ENCODE assay signal across 10 cellular contexts in the genomic region with DNA sequence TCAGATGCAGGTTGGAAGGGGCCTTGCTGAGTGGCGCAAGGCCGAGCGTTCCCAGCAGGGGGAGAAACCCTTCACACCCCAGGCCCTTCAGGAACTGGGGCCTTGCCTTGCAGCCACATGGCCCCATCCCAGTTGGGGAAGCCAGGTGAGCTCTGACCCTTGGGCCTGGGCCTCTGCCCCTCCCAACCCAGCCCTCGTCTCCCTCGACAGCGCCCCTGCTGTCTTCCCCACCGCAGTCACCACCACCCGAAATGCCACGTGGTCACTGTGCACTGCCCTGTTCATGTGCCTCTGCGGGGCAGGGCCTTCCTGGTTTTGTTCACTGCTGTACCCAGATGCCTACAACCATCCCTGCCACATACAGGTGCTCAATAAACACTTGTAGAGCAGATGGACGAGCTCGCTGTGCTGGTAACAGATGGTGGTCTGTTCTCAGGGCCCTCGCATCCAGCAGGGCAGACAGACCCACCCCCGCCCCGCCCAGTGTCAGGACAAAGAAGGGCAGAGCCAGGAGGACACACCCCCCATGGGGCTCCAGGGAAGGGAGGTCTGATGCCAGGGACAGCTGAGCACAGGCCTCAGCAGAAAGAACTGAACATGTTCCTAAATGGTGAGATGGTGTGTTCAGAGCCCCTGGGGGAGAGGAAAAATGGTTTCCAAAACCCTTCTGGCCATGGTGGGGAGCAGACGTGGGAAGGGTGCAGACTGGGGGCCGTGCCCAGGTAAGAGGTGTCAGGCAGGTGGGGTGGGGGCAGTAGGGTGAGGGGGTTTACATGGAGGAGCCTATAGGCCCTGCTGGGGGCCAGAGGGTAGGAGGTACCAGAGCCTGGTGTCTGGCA. TPM values are rescaled to one million over a fixed set of nuclear protein-coding genes. Genes with fewer than 3 reads are reported as not detected.
DNase-seq lines count a peak whose midpoint lies in the region; ATAC-seq and TF ChIP-seq lines count a peak whose summit lies in the region.
"Had no signal": no experiment of that assay in that cellular context is flagged by ENCODE, and none has a peak within 500 bp of the region (broad histone marks: within the 10 kb centered on the region; RNA-seq: fewer than 3 reads in every experiment).

No MANE protein-coding gene starts in this region.

- H3K4me1 Mint-ChIP-seq in type B pancreatic cell (ENCODE audit: unreplicated experiment), result peaks cover 12% of the 10 kb centered on the region
- H3K4me1 Mint-ChIP-seq in activated CD4-positive, alpha-beta T cell treated with anti-CD3 and anti-CD28 coated beads, Interleukin-2, amount 10 ng/mL, durations not matched to agents 7 days and 5 days, result peaks cover 26% of the 10 kb centered on the region

- H3K4me3 Mint-ChIP-seq in type B pancreatic cell, result no peak overlapping the region
- H3K4me3 Mint-ChIP-seq in activated CD4-positive, alpha-beta T cell treated with anti-CD3 and anti-CD28 coated beads, Interleukin-2, amount 10 ng/mL, durations not matched to agents 7 days and 5 days, result no peak overlapping the region

- peak; percentile 44 for ATAC-seq in Panc1

- DNase-seq in left ventricle myocardium inferior, result no peak
- DNase-seq in cardiac septum (ENCODE audit: low spot score), result no peak
- no peak for DNase-seq in Panc1 (ENCODE audit: low read depth, low spot score)
- peak; percentile 33 to 39 for DNase-seq in erythroblast (lab: John Stamatoyannopoulos, UW)
- no peak for DNase-seq in type B pancreatic cell (ENCODE audit: extremely low spot score, unreplicated experiment)
- DNase-seq in mesenteric fat pad (ENCODE audit: low spot score), result no peak
- DNase-seq in hypothalamus (lab: John Stamatoyannopoulos, UW), result no peak
- no peak for DNase-seq in activated CD4-positive, alpha-beta T cell treated with anti-CD3 and anti-CD28 coated beads, Interleukin-2, amount 10 ng/mL, durations not matched to agents 7 days and 5 days
- DNase-seq: CD4-positive, alpha-beta memory T cell; SHP77 had no signal

- in situ Hi-C loops in Panc1 (cut with HindIII; ENCODE audit: low pct_unique_long_range_greater_than_20kb, low sequenced_read_pairs), result no loop called here

- no peaks in the 10 kb centered on the region for H3K36me3 Mint-ChIP-seq in type B pancreatic cell
- H3K36me3 Mint-ChIP-seq in activated CD4-positive, alpha-beta T cell treated with anti-CD3 and anti-CD28 coated beads, Interleukin-2, amount 10 ng/mL, durations not matched to agents 7 days and 5 days (ENCODE audit: low read depth), result peaks cover 5% of the 10 kb centered on the region

- H3K4me3 ChIP-seq in left ventricle myocardium inferior, result peak overlapping the region; percentile 1
- no peak overlapping the region; a peak in 1 of 4 replicates for H3K4me3 ChIP-seq in Panc1 (ENCODE audit: low read depth in 2 of 2, low read length in 2 of 2)

- H3K4me1 ChIP-seq in left ventricle myocardium inferior (peaks cover 97% of the 10 kb centered on the region), Panc1 (ENCODE audit: control insufficient read depth, insufficient read depth, low read length) (peaks cover 66% of the 10 kb centered on the region)

- H3K36me3 ChIP-seq in left ventricle myocardium inferior (peaks cover 50% of the 10 kb centered on the region), Panc1 (ENCODE audit: control insufficient read depth, insufficient read depth, low read length) (peaks cover 5% of the 10 kb centered on the region; the same call in 1 of the 2 replicates)

- no peak overlapping the region for H3K27ac Mint-ChIP-seq in type B pancreatic cell
- no peak overlapping the region for H3K27ac Mint-ChIP-seq in activated CD4-positive, alpha-beta T cell treated with anti-CD3 and anti-CD28 coated beads, Interleukin-2, amount 10 ng/mL, durations not matched to agents 7 days and 5 days

- POLR2A ChIA-PET in Panc1 (lab: Charles Lee), result no interaction called here
- POLR2A ChIA-PET in activated CD4-positive, alpha-beta T cell treated with anti-CD3 and anti-CD28 coated beads, Interleukin-2, amount 10 ng/mL, durations not matched to agents 7 days and 5 days (lab: Charles Lee), result no interaction called here

- H3K27ac ChIP-seq in left ventricle myocardium inferior (replicated peaks), result peak overlapping the region; percentile 49
- H3K27ac ChIP-seq in Panc1 (ENCODE audit: low read length), result peak overlapping the region; percentile 92

- H3K9me3 ChIP-seq in left ventricle myocardium inferior (replicated peaks), result no peaks in the 10 kb centered on the region
- no peaks in the 10 kb centered on the region for H3K9me3 ChIP-seq in Panc1 (ENCODE audit: control insufficient read depth, insufficient read depth, low read depth, low read length)

- CTCF ChIA-PET in Panc1 (lab: Charles Lee), result interaction anchor here (1.3 kb wide), 1 partner anchor 18 kb away, joined by 3 read pairs; no protein-coding TSS in a partner anchor
- CTCF ChIA-PET in activated CD4-positive, alpha-beta T cell treated with anti-CD3 and anti-CD28 coated beads, Interleukin-2, amount 10 ng/mL, durations not matched to agents 7 days and 5 days (lab: Charles Lee), result interaction anchor here (0.7 to 0.9 kb wide), 2 partner anchors 10 to 68 kb away, joined by 3 read pairs; no protein-coding TSS in a partner anchor

- TF ChIP-seq POLR2A in erythroblast (IDR thresholded peaks at IDR 0.05; ENCODE audit: low read length), result no peak

- intact Hi-C loops in left ventricle myocardium inferior (cut with micrococcal nuclease) (no loop called here), cardiac septum (cut with DNase I) (no loop called here), Panc1 (cut with micrococcal nuclease; ENCODE audit: unreplicated experiment) (no loop called here)

- no peaks in the 10 kb centered on the region for H3K27me3 Mint-ChIP-seq in type B pancreatic cell
- peaks cover 5% of the 10 kb centered on the region for H3K27me3 Mint-ChIP-seq in activated CD4-positive, alpha-beta T cell treated with anti-CD3 and anti-CD28 coated beads, Interleukin-2, amount 10 ng/mL, durations not matched to agents 7 days and 5 days
- H3K27me3 Mint-ChIP-seq: CD4-positive, alpha-beta memory T cell had no signal

- H3K27me3 ChIP-seq in left ventricle myocardium inferior (ENCODE audit: low read depth) (no peaks in the 10 kb centered on the region), Panc1 (ENCODE audit: control insufficient read depth, insufficient read depth, low read length) (no peaks in the 10 kb centered on the region)

- TSS peak; percentile 52 for BruUV-seq in Panc1 (replicated peaks; lab: Mats Ljungman, UMichigan)

- no peaks in the 10 kb centered on the region for H3K9me3 Mint-ChIP-seq in type B pancreatic cell
- H3K9me3 Mint-ChIP-seq in activated CD4-positive, alpha-beta T cell treated with anti-CD3 and anti-CD28 coated beads, Interleukin-2, amount 10 ng/mL, durations not matched to agents 7 days and 5 days, result no peaks in the 10 kb centered on the region

- TF ChIP-seq CTCF in left ventricle myocardium inferior (IDR thresholded peaks at IDR 0.05; ENCODE audit: borderline replicate concordance) (peak; percentile 32), Panc1 (IDR thresholded peaks at IDR 0.05) (peak; percentile 91), type B pancreatic cell (conservative IDR thresholded peaks at IDR 0.05) (peak; percentile 55)

RNA-seq across cellular contexts. Expression of a gene that starts 3.7 kb away (rescaled TPM):
- total RNA-seq in left ventricle myocardium inferior, result 226 TPM
- total RNA-seq in cardiac septum, result 202 TPM
- 673 TPM for total RNA-seq in Panc1 (2021; ENCODE audit: unreplicated experiment)
- polyA plus RNA-seq in Panc1 (2012; ENCODE audit: insufficient read length), result 2,061 TPM
- total RNA-seq in type B pancreatic cell (ENCODE audit: low replicate concordance), result 106 and 134 TPM in 2 replicates
- 203 TPM for total RNA-seq in mesenteric fat pad
- total RNA-seq in activated CD4-positive, alpha-beta T cell treated with anti-CD3 and anti-CD28 coated beads, Interleukin-2, amount 10 ng/mL, durations not matched to agents 7 days and 5 days, result 10 to 100 TPM; 90.3 to 96.0 TPM

RNA-seq across cellular contexts. Expression of a gene that starts 4.0 kb away (rescaled TPM):
- total RNA-seq in left ventricle myocardium inferior (33.0 TPM), cardiac septum (27.9 TPM), Panc1 (2021; ENCODE audit: unreplicated experiment) (187 TPM), type B pancreatic cell (ENCODE audit: low replicate concordance) (12.8 and 43.2 TPM in 2 replicates), mesenteric fat pad (120 TPM)
- 257 TPM for polyA plus RNA-seq in Panc1 (2012; ENCODE audit: insufficient read length)
- 1 to 10 TPM; 7.7 to 7.9 TPM for total RNA-seq in activated CD4-positive, alpha-beta T cell treated with anti-CD3 and anti-CD28 coated beads, Interleukin-2, amount 10 ng/mL, durations not matched to agents 7 days and 5 days

RNA-seq across cellular contexts. Expression of a gene that starts 5.9 kb away (rescaled TPM):
- total RNA-seq in left ventricle myocardium inferior (408 TPM), cardiac septum (625 TPM), Panc1 (2021; ENCODE audit: unreplicated experiment) (680 TPM), type B pancreatic cell (ENCODE audit: low replicate concordance) (126 and 128 TPM in 2 replicates), mesenteric fat pad (776 TPM)
- polyA plus RNA-seq in Panc1 (2012; ENCODE audit: insufficient read length), result 1,015 TPM
- total RNA-seq in activated CD4-positive, alpha-beta T cell treated with anti-CD3 and anti-CD28 coated beads, Interleukin-2, amount 10 ng/mL, durations not matched to agents 7 days and 5 days, result 10 to 100 TPM; 35.4 to 37.6 TPM

RNA-seq across cellular contexts. Expression of a gene that starts 10.9 kb away (rescaled TPM):
- 23.2 TPM for total RNA-seq in left ventricle myocardium inferior
- total RNA-seq in cardiac septum, result 12.2 TPM
- total RNA-seq in Panc1 (2021; ENCODE audit: unreplicated experiment), result 132 TPM
- polyA plus RNA-seq in Panc1 (2012; ENCODE audit: insufficient read length), result 167 TPM
- 10.3 and 19.3 TPM in 2 replicates for total RNA-seq in type B pancreatic cell (ENCODE audit: low replicate concordance)
- total RNA-seq in mesenteric fat pad, result 6.8 TPM
- total RNA-seq in activated CD4-positive, alpha-beta T cell treated with anti-CD3 and anti-CD28 coated beads, Interleukin-2, amount 10 ng/mL, durations not matched to agents 7 days and 5 days, result 1 to 10 TPM; 7.7 to 8.1 TPM
- polyA plus RNA-seq: CD4-positive, alpha-beta memory T cell had no signal

RNA-seq across cellular contexts. Expression of a gene that starts 19.9 kb away (rescaled TPM):
- total RNA-seq in left ventricle myocardium inferior (300 TPM), cardiac septum (209 TPM), Panc1 (2021; ENCODE audit: unreplicated experiment) (244 TPM), type B pancreatic cell (ENCODE audit: low replicate concordance) (47.8 and 55.6 TPM in 2 replicates), mesenteric fat pad (1,877 TPM)
- polyA plus RNA-seq in Panc1 (2012; ENCODE audit: insufficient read length), result 377 TPM
- total RNA-seq in activated CD4-positive, alpha-beta T cell treated with anti-CD3 and anti-CD28 coated beads, Interleukin-2, amount 10 ng/mL, durations not matched to agents 7 days and 5 days, result 10 to 100 TPM; 68.9 to 71.9 TPM

Comparison
In these comparisons a context has a peak if more than half of its experiments do, and no peak if none do; other contexts are left out.
1. DNase-seq: peak in erythroblast (2 of 2); none in left ventricle myocardium inferior (single experiment), cardiac septum (single experiment), Panc1 (single experiment), type B pancreatic cell (single experiment), mesenteric fat pad (single experiment), hypothalamus (0 of 51) and activated CD4-positive, alpha-beta T cell treated with anti-CD3 and anti-CD28 coated beads, Interleukin-2, amount 10 ng/mL, durations not matched to agents 7 days and 5 days (single experiment).
2. CTCF ChIP-seq: peak in every context shown above with its lines; median percentile 91 in Panc1; 55 in type B pancreatic cell; 32 in left ventricle myocardium inferior.